In genomic region chr6:63053206-63053605, GRCh38 we compare ENCODE assay signal across 1 cellular context.
TF ChIP-seq lines count a peak whose summit lies in the region.
"Not testable (repeated sequence)": the region's sequence is repeated elsewhere in the genome, so short reads cannot be mapped to it uniquely, and the experiment has no call there.

No MANE protein-coding gene starts in this region.

TF ChIP-seq in HepG2, 621 proteins besides CTCF, POLR2A, EP300 and RAD21 (continued from another document):
- TF ChIP-seq, protein P1, sequence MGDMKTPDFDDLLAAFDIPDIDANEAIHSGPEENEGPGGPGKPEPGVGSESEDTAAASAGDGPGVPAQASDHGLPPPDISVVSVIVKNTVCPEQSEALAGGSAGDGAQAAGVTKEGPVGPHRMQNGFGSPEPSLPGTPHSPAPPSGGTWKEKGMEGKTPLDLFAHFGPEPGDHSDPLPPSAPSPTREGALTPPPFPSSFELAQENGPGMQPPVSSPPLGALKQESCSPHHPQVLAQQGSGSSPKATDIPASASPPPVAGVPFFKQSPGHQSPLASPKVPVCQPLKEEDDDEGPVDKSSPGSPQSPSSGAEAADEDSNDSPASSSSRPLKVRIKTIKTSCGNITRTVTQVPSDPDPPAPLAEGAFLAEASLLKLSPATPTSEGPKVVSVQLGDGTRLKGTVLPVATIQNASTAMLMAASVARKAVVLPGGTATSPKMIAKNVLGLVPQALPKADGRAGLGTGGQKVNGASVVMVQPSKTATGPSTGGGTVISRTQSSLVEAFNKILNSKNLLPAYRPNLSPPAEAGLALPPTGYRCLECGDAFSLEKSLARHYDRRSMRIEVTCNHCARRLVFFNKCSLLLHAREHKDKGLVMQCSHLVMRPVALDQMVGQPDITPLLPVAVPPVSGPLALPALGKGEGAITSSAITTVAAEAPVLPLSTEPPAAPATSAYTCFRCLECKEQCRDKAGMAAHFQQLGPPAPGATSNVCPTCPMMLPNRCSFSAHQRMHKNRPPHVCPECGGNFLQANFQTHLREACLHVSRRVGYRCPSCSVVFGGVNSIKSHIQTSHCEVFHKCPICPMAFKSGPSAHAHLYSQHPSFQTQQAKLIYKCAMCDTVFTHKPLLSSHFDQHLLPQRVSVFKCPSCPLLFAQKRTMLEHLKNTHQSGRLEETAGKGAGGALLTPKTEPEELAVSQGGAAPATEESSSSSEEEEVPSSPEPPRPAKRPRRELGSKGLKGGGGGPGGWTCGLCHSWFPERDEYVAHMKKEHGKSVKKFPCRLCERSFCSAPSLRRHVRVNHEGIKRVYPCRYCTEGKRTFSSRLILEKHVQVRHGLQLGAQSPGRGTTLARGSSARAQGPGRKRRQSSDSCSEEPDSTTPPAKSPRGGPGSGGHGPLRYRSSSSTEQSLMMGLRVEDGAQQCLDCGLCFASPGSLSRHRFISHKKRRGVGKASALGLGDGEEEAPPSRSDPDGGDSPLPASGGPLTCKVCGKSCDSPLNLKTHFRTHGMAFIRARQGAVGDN (CRISPR knock-in tag; IDR thresholded peaks at IDR 0.05): peak; percentile 49
- TF ChIP-seq PATZ1 (CRISPR knock-in tag; IDR thresholded peaks at IDR 0.05) (0 out of 2 replicates have a peak, but pooled peaks have one; percentile 25), ZMYM4 (CRISPR knock-in tag; IDR thresholded peaks at IDR 0.05) (peak; percentile 62; the same call in 1 of the 2 replicates), FOXA1 (CRISPR knock-in tag; IDR thresholded peaks at IDR 0.05) (peak; percentile 84), FOXA3 (CRISPR knock-in tag; IDR thresholded peaks at IDR 0.05) (peak; percentile 73), SP5 (CRISPR knock-in tag; IDR thresholded peaks at IDR 0.05; ENCODE audit: borderline replicate concordance, low read depth) (0 out of 2 replicates have a peak, but pooled peaks have one; percentile 45), HIVEP1 (CRISPR knock-in tag; IDR thresholded peaks at IDR 0.05) (peak; percentile 49; the same call in 1 of the 2 replicates), ZNF644 (CRISPR knock-in tag; IDR thresholded peaks at IDR 0.05; ENCODE audit: low read depth) (0 out of 2 replicates have a peak, but pooled peaks have one; percentile 34), YY1 (IDR thresholded peaks at IDR 0.05; ENCODE audit: insufficient read depth, insufficient replicate concordance, low read depth, low read length) (peak; percentile 67), ARID4A (CRISPR knock-in tag; IDR thresholded peaks at IDR 0.05; ENCODE audit: borderline replicate concordance) (peak; percentile 20; the same call in 1 of the 2 replicates), ZBTB7B (CRISPR knock-in tag; IDR thresholded peaks at IDR 0.05) (peak; percentile 83; the same call in 1 of the 2 replicates), GATAD2A (CRISPR knock-in tag; IDR thresholded peaks at IDR 0.05) (peak; percentile 45; the same call in 1 of the 2 replicates), THAP9 (CRISPR knock-in tag; IDR thresholded peaks at IDR 0.05; ENCODE audit: borderline replicate concordance) (peak; percentile 32; the same call in 1 of the 2 replicates)
- TF ChIP-seq, protein P2, sequence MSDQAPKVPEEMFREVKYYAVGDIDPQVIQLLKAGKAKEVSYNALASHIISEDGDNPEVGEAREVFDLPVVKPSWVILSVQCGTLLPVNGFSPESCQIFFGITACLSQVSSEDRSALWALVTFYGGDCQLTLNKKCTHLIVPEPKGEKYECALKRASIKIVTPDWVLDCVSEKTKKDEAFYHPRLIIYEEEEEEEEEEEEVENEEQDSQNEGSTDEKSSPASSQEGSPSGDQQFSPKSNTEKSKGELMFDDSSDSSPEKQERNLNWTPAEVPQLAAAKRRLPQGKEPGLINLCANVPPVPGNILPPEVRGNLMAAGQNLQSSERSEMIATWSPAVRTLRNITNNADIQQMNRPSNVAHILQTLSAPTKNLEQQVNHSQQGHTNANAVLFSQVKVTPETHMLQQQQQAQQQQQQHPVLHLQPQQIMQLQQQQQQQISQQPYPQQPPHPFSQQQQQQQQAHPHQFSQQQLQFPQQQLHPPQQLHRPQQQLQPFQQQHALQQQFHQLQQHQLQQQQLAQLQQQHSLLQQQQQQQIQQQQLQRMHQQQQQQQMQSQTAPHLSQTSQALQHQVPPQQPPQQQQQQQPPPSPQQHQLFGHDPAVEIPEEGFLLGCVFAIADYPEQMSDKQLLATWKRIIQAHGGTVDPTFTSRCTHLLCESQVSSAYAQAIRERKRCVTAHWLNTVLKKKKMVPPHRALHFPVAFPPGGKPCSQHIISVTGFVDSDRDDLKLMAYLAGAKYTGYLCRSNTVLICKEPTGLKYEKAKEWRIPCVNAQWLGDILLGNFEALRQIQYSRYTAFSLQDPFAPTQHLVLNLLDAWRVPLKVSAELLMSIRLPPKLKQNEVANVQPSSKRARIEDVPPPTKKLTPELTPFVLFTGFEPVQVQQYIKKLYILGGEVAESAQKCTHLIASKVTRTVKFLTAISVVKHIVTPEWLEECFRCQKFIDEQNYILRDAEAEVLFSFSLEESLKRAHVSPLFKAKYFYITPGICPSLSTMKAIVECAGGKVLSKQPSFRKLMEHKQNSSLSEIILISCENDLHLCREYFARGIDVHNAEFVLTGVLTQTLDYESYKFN (CRISPR knock-in tag; conservative IDR thresholded peaks at IDR 0.05): peak; percentile 41; the same call in 1 of the 2 replicates
- not testable (repeated sequence) for TF ChIP-seq FOXA1 (IDR thresholded peaks at IDR 0.05)
